In genomic region chr4:75940692-75941253, GRCh38 we compare ENCODE assay signal across 8 cellular contexts. TPM values are rescaled to one million over a fixed set of nuclear protein-coding genes. Genes with fewer than 3 reads are reported as not detected.
DNase-seq lines count a peak whose midpoint lies in the region; ATAC-seq and TF ChIP-seq lines count a peak whose summit lies in the region.

NAAA (minus strand) TSS chr4:75941013; CDS start chr4:75940949, 64 bp downstream.

- peaks cover 10% of the 10 kb centered on the region for H3K36me3 ChIP-seq in SJCRH30
- peaks cover 0 to 10% of the 10 kb centered on the region in 2 donors for H3K36me3 ChIP-seq in gastroesophageal sphincter
- no peaks in the 10 kb centered on the region for H3K36me3 ChIP-seq in testis (ENCODE audit: low read depth, missing control alignments)

- H3K27ac ChIP-seq in SJCRH30 (peak within 1 kb of the TSS; percentile 58), gastroesophageal sphincter (peak within 1 kb of the TSS; percentile 2 to 85 (median 78)), testis (peak within 1 kb of the TSS in 1 of 2 donors; percentile 63)

- TF ChIP-seq POLR2A in gastroesophageal sphincter (IDR thresholded peaks at IDR 0.05), result peak in 1 of 2 donors; percentile 59
- no peak for TF ChIP-seq POLR2A in testis (IDR thresholded peaks at IDR 0.05)

- ATAC-seq in gastroesophageal sphincter, result peak; percentile 94
- ATAC-seq in omental fat pad (ENCODE audit: low FRiP score), result peak; percentile 78

- H3K4me3 ChIP-seq in SJCRH30 (peak within 1 kb of the TSS; percentile 66), gastroesophageal sphincter (peak within 1 kb of the TSS; percentile 47 to 85), testis (peak within 1 kb of the TSS; percentile 67 to 71)

- H3K9me3 ChIP-seq in SJCRH30 (replicated peaks), result no peaks in the 10 kb centered on the region
- H3K9me3 ChIP-seq in gastroesophageal sphincter, result no peaks in the 10 kb centered on the region
- no peaks in the 10 kb centered on the region for H3K9me3 ChIP-seq in testis

- 8% methylated on average over 9 of the region's 66 CpGs; no CpG with 5 or more reads in 1 of the 2 donors for WGBS in gastroesophageal sphincter (ENCODE audit: low coverage in 1 of 2), 2 donors
- 2% methylated on average over 8 to 23 of the region's 66 CpGs for WGBS in testis, 2 donors

- TF ChIP-seq EP300 in gastroesophageal sphincter (IDR thresholded peaks at IDR 0.05), result no peak

- DNase-seq in DMS 273 (lab: John Stamatoyannopoulos, UW; ENCODE audit: unreplicated experiment), result peak; percentile 87
- DNase-seq in GM20000 (ENCODE audit: low spot score), result peak; percentile 88
- DNase-seq in HT-29 (ENCODE audit: low spot score), result peak; percentile 67
- peak; percentile 79 to 81 for DNase-seq in SJCRH30
- peak; percentile 84 for DNase-seq in activated naive CD4-positive, alpha-beta T cell treated with Interleukin-2 at 50 U/mL for 16 hours
- DNase-seq in omental fat pad (ENCODE audit: low spot score), result peak; percentile 40
- peak; percentile 63 for DNase-seq in testis

- TF ChIP-seq CTCF in GM20000 (IDR thresholded peaks at IDR 0.05; ENCODE audit: extremely low read depth, missing control alignments) (peak; percentile 33), gastroesophageal sphincter (IDR thresholded peaks at IDR 0.05) (peak in 1 of 4 experiments; percentile 59), omental fat pad (IDR thresholded peaks at IDR 0.05) (no peak), testis (IDR thresholded peaks at IDR 0.05) (no peak)

- intact Hi-C loops in testis (cut with DNase I; ENCODE audit: low total_unique reads), result no loop called here

- no peaks in the 10 kb centered on the region for H3K27me3 ChIP-seq in SJCRH30
- H3K27me3 ChIP-seq in gastroesophageal sphincter, result no peaks in the 10 kb centered on the region
- no peaks in the 10 kb centered on the region for H3K27me3 ChIP-seq in testis

- H3K4me1 ChIP-seq in SJCRH30 (peaks cover 7% of the 10 kb centered on the region; the same call in 1 of the 2 replicates), gastroesophageal sphincter (peaks cover 0 to 17% (median 4%) of the 10 kb centered on the region in 3 donors), testis (no peaks in the 10 kb centered on the region)

RNA-seq across cellular contexts. Expression of gene NAAA, which starts in this region (rescaled TPM):
- total RNA-seq in HT-29 (2014; rRNA removed; shearing (Covaris generic)), result 20.6 and 28.8 TPM in 2 replicates
- 11.3 and 11.8 TPM in 2 replicates for total RNA-seq in SJCRH30 (2014; rRNA removed; shearing (Covaris generic))
- total RNA-seq in gastroesophageal sphincter, result 10 to 100 TPM; 33.5 to 90.5 (median 35.4) TPM
- total RNA-seq in omental fat pad, result 100 to 1,000 TPM in 1 of 4 donors, 10 to 100 TPM in 3; 42.7 to 135 (median 61.2) TPM
- total RNA-seq in testis, result 10 to 100 TPM; 15.2 to 24.9 TPM
- 6.3 TPM for polyA plus RNA-seq in testis (ENCODE audit: insufficient read depth, low read depth, low replicate concordance)
